In the genomic region with DNA sequence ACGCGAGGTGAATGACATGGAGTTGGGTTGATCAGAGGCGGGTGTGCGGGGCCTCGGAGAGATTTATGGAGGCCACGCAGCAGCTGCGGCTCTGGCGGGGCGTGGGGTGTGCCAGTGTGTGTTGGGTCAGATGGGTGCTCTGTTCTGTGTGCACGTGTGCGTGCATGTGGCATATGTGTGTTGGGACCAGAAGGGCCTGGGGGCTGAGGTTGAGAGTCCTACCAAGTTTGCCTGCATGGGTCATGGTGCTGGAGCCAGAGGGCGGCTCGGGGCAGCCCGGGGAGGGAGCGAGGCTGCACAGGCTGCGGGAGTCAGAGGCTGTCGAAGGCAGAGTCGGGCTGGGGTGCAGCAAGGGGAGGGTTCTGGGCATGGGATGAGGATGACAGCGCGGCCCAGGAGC, we compare ENCODE assay signal across 30 cellular contexts. TPM values are rescaled to one million over a fixed set of nuclear protein-coding genes. Genes with fewer than 3 reads are reported as not detected.
DNase-seq lines count a peak whose midpoint lies in the region; ATAC-seq, FAIRE-seq and TF ChIP-seq lines count a peak whose summit lies in the region.
"Had no signal": no experiment of that assay in that cellular context is flagged by ENCODE, and none has a peak within 500 bp of the region (broad histone marks: within the 10 kb centered on the region; RNA-seq: fewer than 3 reads in every experiment).

No MANE protein-coding gene starts in this region.

- TF ChIP-seq CTCF in liver (IDR thresholded peaks at IDR 0.05; ENCODE audit: low read depth, low read length, missing input control): no peak
- no peak for TF ChIP-seq CTCF in HepG2 (CRISPR knock-in tag; IDR thresholded peaks at IDR 0.05)
- no peak for TF ChIP-seq CTCF in glutamatergic neuron (IDR thresholded peaks at IDR 0.05; ENCODE audit: partially characterized antibody, unreplicated experiment)
- TF ChIP-seq CTCF in progenitor cell of endocrine pancreas (IDR thresholded peaks at IDR 0.05; ENCODE audit: unreplicated experiment): no peak

- TF ChIP-seq RAD21 in liver (IDR thresholded peaks at IDR 0.05) (no peak), HepG2 (CRISPR knock-in tag; IDR thresholded peaks at IDR 0.05) (no peak)

- ATAC-seq in HepG2 (no peak), HG03280 (IDR thresholded peaks at IDR 0.05; ENCODE audit: unreplicated experiment) (no peak), HG03139 (IDR thresholded peaks at IDR 0.05; ENCODE audit: unreplicated experiment) (no peak)
- ATAC-seq: activated CD4-positive, alpha-beta T cell treated with anti-CD3 and anti-CD28 coated beads for 36 hours; activated CD8-positive, alpha-beta T cell treated with anti-CD3 and anti-CD28 coated beads for 36 hours; natural killer cell treated with Interleukin-12 subunit alpha and Interleukin-12 subunit beta and Interleukin-15 and Interleukin-18, amount 100 ng/mL, for 72 hours; Right ventricle myocardium inferior; T-helper 17 cell had no signal

- H3K4me1 Mint-ChIP-seq in glutamatergic neuron (ENCODE audit: low read depth, unreplicated experiment): peaks cover 22% of the 10 kb centered on the region
- peaks cover 29% of the 10 kb centered on the region for H3K4me1 Mint-ChIP-seq in progenitor cell of endocrine pancreas (ENCODE audit: low read depth)
- H3K4me1 Mint-ChIP-seq: activated CD4-positive, alpha-beta T cell treated with anti-CD3 and anti-CD28 coated beads for 36 hours had no signal

- TF ChIP-seq EP300 in HepG2 (IDR thresholded peaks at IDR 0.05; ENCODE audit: low read depth in 2 of 2, low read length in 2 of 2) (no peak), HepG2 (CRISPR knock-in tag; IDR thresholded peaks at IDR 0.05; ENCODE audit: borderline replicate concordance) (no peak)

- 57% methylated on average over 20 of the region's 20 CpGs for WGBS in liver
- WGBS in HepG2 (ENCODE audit: low lambda C conversion rate): 96% methylated on average over 20 of the region's 20 CpGs

- peak overlapping the region; percentile 15 for H3K4me3 Mint-ChIP-seq in glutamatergic neuron (ENCODE audit: unreplicated experiment)
- H3K4me3 Mint-ChIP-seq in progenitor cell of endocrine pancreas (ENCODE audit: low read depth): no peak overlapping the region
- H3K4me3 Mint-ChIP-seq: activated CD4-positive, alpha-beta T cell treated with anti-CD3 and anti-CD28 coated beads for 36 hours; activated CD8-positive, alpha-beta T cell treated with anti-CD3 and anti-CD28 coated beads for 36 hours; activated naive CD4-positive, alpha-beta T cell treated with anti-CD3 and anti-CD28 coated beads for 36 hours; CD4-positive, alpha-beta memory T cell; natural killer cell treated with Interleukin-12 subunit alpha and Interleukin-12 subunit beta and Interleukin-15 and Interleukin-18, amount 100 ng/mL, for 72 hours; T-helper 17 cell had no signal

- CTCF ChIA-PET in HepG2 (lab: Yijun Ruan, JAX; ENCODE audit: low intra/inter-chr PET ratio, low total read pairs): no interaction called here

- FAIRE-seq in HepG2 (lab: Jason Lieb, UNC): no peak
- FAIRE-seq: frontal cortex, TTC549 had no signal

- in situ Hi-C loops in HepG2 (cut with HindIII; ENCODE audit: extremely low pct_ligation_motif_present, low pct_unique_long_range_greater_than_20kb): no loop called here

- peaks cover 82% of the 10 kb centered on the region; the same call in 1 of the 2 replicates for H4K20me1 ChIP-seq in HepG2 (ENCODE audit: insufficient read depth, low read length)

- H3K9me3 Mint-ChIP-seq in glutamatergic neuron (ENCODE audit: unreplicated experiment): peaks cover 6% of the 10 kb centered on the region
- H3K9me3 Mint-ChIP-seq in progenitor cell of endocrine pancreas (ENCODE audit: low read depth): no peaks in the 10 kb centered on the region
- H3K9me3 Mint-ChIP-seq: activated CD8-positive, alpha-beta T cell treated with anti-CD3 and anti-CD28 coated beads for 36 hours; activated naive CD4-positive, alpha-beta T cell treated with anti-CD3 and anti-CD28 coated beads for 36 hours; CD4-positive, alpha-beta memory T cell; natural killer cell treated with Interleukin-12 subunit alpha and Interleukin-12 subunit beta and Interleukin-15 and Interleukin-18, amount 100 ng/mL, for 72 hours had no signal

- no peak overlapping the region for H2AFZ ChIP-seq in HepG2 (ENCODE audit: low read length)
- H2AFZ ChIP-seq: PC-9 had no signal

- peak overlapping the region; percentile 55 to 71 for H3K27ac ChIP-seq in liver (ENCODE audit: low read depth in 1 of 2, low read length in 2 of 2)
- no peak overlapping the region for H3K27ac ChIP-seq in HepG2 (ENCODE audit: extremely low read length, insufficient read depth, low read length)
- H3K27ac ChIP-seq: brain microvascular endothelial cell, PC-9, sigmoid colon had no signal

- H3K27me3 ChIP-seq in liver (ENCODE audit: control insufficient read depth in 4 of 4, insufficient read depth in 4 of 4, low read length in 3 of 4) (no peaks in the 10 kb centered on the region), HepG2 (ENCODE audit: control insufficient read depth in 1 of 2, insufficient read depth in 2 of 2, low read length in 2 of 2) (no peaks in the 10 kb centered on the region)
- H3K27me3 ChIP-seq: brain microvascular endothelial cell, sigmoid colon, upper lobe of left lung had no signal

- H3K27me3 Mint-ChIP-seq in glutamatergic neuron (ENCODE audit: unreplicated experiment) (peaks cover 12% of the 10 kb centered on the region), progenitor cell of endocrine pancreas (no peaks in the 10 kb centered on the region)
- H3K27me3 Mint-ChIP-seq: activated CD4-positive, alpha-beta T cell treated with anti-CD3 and anti-CD28 coated beads for 36 hours; activated CD8-positive, alpha-beta T cell treated with anti-CD3 and anti-CD28 coated beads for 36 hours; CD4-positive, alpha-beta memory T cell; natural killer cell treated with Interleukin-12 subunit alpha and Interleukin-12 subunit beta and Interleukin-15 and Interleukin-18, amount 100 ng/mL, for 72 hours; T-helper 17 cell had no signal

- no TSS peak for BruUV-seq in HepG2 (replicated peaks; lab: Mats Ljungman, UMichigan)

- H3K79me2 ChIP-seq in HepG2 (ENCODE audit: insufficient read depth, low read length): peaks cover 82% of the 10 kb centered on the region

- no peak for TF ChIP-seq POLR2A in HepG2 (IDR thresholded peaks at IDR 0.05; ENCODE audit: insufficient read depth in 1 of 2, low read depth in 2 of 2, low read length in 2 of 2)

- no peak overlapping the region for H3K4me2 ChIP-seq in HepG2 (ENCODE audit: low read depth, low read length)
- H3K4me2 ChIP-seq: PC-9 had no signal

- H3K9ac ChIP-seq in liver (ENCODE audit: low read depth in 1 of 2, low read length in 2 of 2) (no peak overlapping the region), HepG2 (ENCODE audit: insufficient read depth, low read depth, low read length) (no peak overlapping the region)

- H3K27ac Mint-ChIP-seq in glutamatergic neuron (ENCODE audit: unreplicated experiment): no peak overlapping the region
- H3K27ac Mint-ChIP-seq in progenitor cell of endocrine pancreas: peak overlapping the region; percentile 65
- H3K27ac Mint-ChIP-seq: activated CD4-positive, alpha-beta T cell treated with anti-CD3 and anti-CD28 coated beads for 36 hours; activated CD8-positive, alpha-beta T cell treated with anti-CD3 and anti-CD28 coated beads for 36 hours; activated naive CD4-positive, alpha-beta T cell treated with anti-CD3 and anti-CD28 coated beads for 36 hours; natural killer cell treated with Interleukin-12 subunit alpha and Interleukin-12 subunit beta and Interleukin-15 and Interleukin-18, amount 100 ng/mL, for 72 hours; T-helper 17 cell had no signal

- peaks cover 70 to 100% (median 96%) of the 10 kb centered on the region in 4 donors for H3K4me1 ChIP-seq in liver (ENCODE audit: control insufficient read depth in 4 of 4, insufficient read depth in 4 of 4, low read length in 3 of 4)
- H3K4me1 ChIP-seq in HepG2 (ENCODE audit: insufficient read depth, low read length): peaks cover 35% of the 10 kb centered on the region

- no peaks in the 10 kb centered on the region for H3K36me3 ChIP-seq in liver (ENCODE audit: control insufficient read depth in 4 of 4, insufficient read depth in 3 of 4, low read depth in 1 of 4, low read length in 3 of 4)
- peaks cover 0 to 1% of the 10 kb centered on the region in 2 experiments; a peak in 2 of 5 replicates for H3K36me3 ChIP-seq in HepG2 (replicated peaks in 1 of 2; ENCODE audit: control insufficient read depth in 1 of 2, insufficient read depth in 2 of 2, low read length in 2 of 2)
- H3K36me3 ChIP-seq: brain microvascular endothelial cell, sigmoid colon had no signal

- H3K9me3 ChIP-seq in liver (ENCODE audit: control insufficient read depth in 4 of 4, low read length in 3 of 4) (no peaks in the 10 kb centered on the region), HepG2 (ENCODE audit: low read length) (no peaks in the 10 kb centered on the region)
- H3K9me3 ChIP-seq: sigmoid colon, upper lobe of left lung had no signal

- DNase-seq in HepG2 (ENCODE audit: low spot score) (no peak), glutamatergic neuron (no peak), progenitor cell of endocrine pancreas (ENCODE audit: low spot score, unreplicated experiment) (no peak), occipital lobe (lab: John Stamatoyannopoulos, UW) (no peak), NOMO-1 (lab: John Stamatoyannopoulos, UW; ENCODE audit: unreplicated experiment in 2 of 2) (no peak)
- DNase-seq: activated CD4-positive, alpha-beta T cell treated with anti-CD3 and anti-CD28 coated beads for 36 hours; activated CD8-positive, alpha-beta memory T cell treated with anti-CD3 and anti-CD28 coated beads, Interleukin-2, amount 50 U/mL, for 48 hours; activated CD8-positive, alpha-beta T cell treated with anti-CD3 and anti-CD28 coated beads for 36 hours; activated naive CD4-positive, alpha-beta T cell treated with anti-CD3 and anti-CD28 coated beads for 36 hours; brain microvascular endothelial cell; CD4-positive, alpha-beta memory T cell; cerebellar nuclear complex; hippocampal formation; KG1; MM.1S; NCI-H2029; NCI-H526; PC-9; sigmoid colon; stimulated activated CD4-positive, alpha-beta T cell treated with anti-CD3 and anti-CD28 coated beads, Interleukin-15, amount 100 ng/mL, for 24 hours; stimulated activated CD4-positive, alpha-beta T cell treated with anti-CD3 and anti-CD28 coated beads, Interleukin-4, amount 100 ng/mL, for 4 hours; T-helper 17 cell; upper lobe of left lung had no signal

- intact Hi-C loops in HepG2 (cut with micrococcal nuclease; ENCODE audit: unreplicated experiment): no loop called here

- H3K36me3 Mint-ChIP-seq in glutamatergic neuron (ENCODE audit: unreplicated experiment): no peaks in the 10 kb centered on the region
- no peaks in the 10 kb centered on the region for H3K36me3 Mint-ChIP-seq in progenitor cell of endocrine pancreas (ENCODE audit: insufficient read depth)
- H3K36me3 Mint-ChIP-seq: CD4-positive, alpha-beta memory T cell; natural killer cell treated with Interleukin-12 subunit alpha and Interleukin-12 subunit beta and Interleukin-15 and Interleukin-18, amount 100 ng/mL, for 72 hours had no signal

- POLR2A ChIA-PET in HepG2 (lab: Yijun Ruan, JAX): no interaction called here

- H3K4me3 ChIP-seq in liver (ENCODE audit: low read depth in 1 of 3, low read length in 3 of 3) (no peak overlapping the region), HepG2 (replicated peaks in 1 of 3; ENCODE audit: insufficient read depth in 1 of 3, low read depth in 2 of 3, low read length in 3 of 3) (no peak overlapping the region)
- H3K4me3 ChIP-seq: PC-9, sigmoid colon, upper lobe of left lung had no signal

RNA-seq across cellular contexts. Expression of a gene that starts 25.5 kb away (rescaled TPM):
- 100 to 1,000 TPM in 1 of 2 donors, 10 to 100 TPM in 1; 41.5 to 116 TPM for total RNA-seq in liver
- polyA plus RNA-seq in liver: 100 to 1,000 TPM in 1 of 2 donors, 10 to 100 TPM in 1; 46.8 to 101 TPM
- total RNA-seq in HepG2 (2016; rRNA removed; fragmentation: Illumina TruSeq; extraction: Trizol): 19.2 and 29.2 TPM in 2 replicates
- total RNA-seq in HepG2 (2016; cell fraction: cytosol; rRNA removed; fragmentation: Illumina TruSeq; extraction: Trizol; ENCODE audit: low read depth): 24.1 and 24.5 TPM in 2 replicates
- 16.2 and 29.2 TPM in 2 replicates for total RNA-seq in HepG2 (2016; cell fraction: insoluble cytoplasmic fraction; rRNA removed; fragmentation: Illumina TruSeq; extraction: Trizol)
- total RNA-seq in HepG2 (2016; cell fraction: membrane; rRNA removed; fragmentation: Illumina TruSeq; extraction: Trizol): 50.6 and 51.0 TPM in 2 replicates
- 14.5 and 14.9 TPM in 2 replicates for total RNA-seq in HepG2 (2016; cell fraction: nucleus; rRNA removed; fragmentation: Illumina TruSeq; extraction: Trizol)
- polyA plus RNA-seq in HepG2 (2011; rRNA removed): 18.9 and 23.8 TPM in 2 replicates
- 20.3 and 28.6 TPM in 2 replicates for polyA plus RNA-seq in HepG2 (2011; cell fraction: cytosol; rRNA removed)
- polyA plus RNA-seq in HepG2 (2011; cell fraction: nucleus; rRNA removed): 25.5 and 28.6 TPM in 2 replicates
- polyA plus RNA-seq in HepG2 (2012): 42.6 and 48.4 TPM in 2 replicates
- 68.3 and 74.3 TPM in 2 replicates for polyA plus RNA-seq in HepG2 (2016; cell fraction: cytosol; fragmentation: Illumina TruSeq; extraction: Trizol; ENCODE audit: low read depth)
- polyA plus RNA-seq in HepG2 (2016; cell fraction: insoluble cytoplasmic fraction; fragmentation: Illumina TruSeq; extraction: Trizol; ENCODE audit: low read depth): 28.2 and 39.1 TPM in 2 replicates
- 81.0 and 95.6 TPM in 2 replicates for polyA plus RNA-seq in HepG2 (2016; cell fraction: membrane; fragmentation: Illumina TruSeq; extraction: Trizol; ENCODE audit: low read depth)
- 27.8 and 30.7 TPM in 2 replicates for polyA plus RNA-seq in HepG2 (2016; cell fraction: nucleus; fragmentation: Illumina TruSeq; extraction: Trizol; ENCODE audit: insufficient read depth, low read depth)
- polyA minus RNA-seq in HepG2 (2011; rRNA and poly(A)+ RNA removed; ENCODE audit: low replicate concordance): 26.4 and 69.1 TPM in 2 replicates
- 27.2 and 30.5 TPM in 2 replicates for polyA minus RNA-seq in HepG2 (2011; cell fraction: cytosol; rRNA and poly(A)+ RNA removed)
- 13.6 and 15.8 TPM in 2 replicates for polyA minus RNA-seq in HepG2 (2011; cell fraction: nucleus; rRNA and poly(A)+ RNA removed)
- 20.5 TPM for total RNA-seq in glutamatergic neuron (ENCODE audit: unreplicated experiment)
- 58.4 and 64.8 TPM in 2 replicates for total RNA-seq in progenitor cell of endocrine pancreas
- total RNA-seq in occipital lobe: 6.6 TPM
